7 cellular contexts compared by ENCODE assay signal in the genomic region with DNA sequence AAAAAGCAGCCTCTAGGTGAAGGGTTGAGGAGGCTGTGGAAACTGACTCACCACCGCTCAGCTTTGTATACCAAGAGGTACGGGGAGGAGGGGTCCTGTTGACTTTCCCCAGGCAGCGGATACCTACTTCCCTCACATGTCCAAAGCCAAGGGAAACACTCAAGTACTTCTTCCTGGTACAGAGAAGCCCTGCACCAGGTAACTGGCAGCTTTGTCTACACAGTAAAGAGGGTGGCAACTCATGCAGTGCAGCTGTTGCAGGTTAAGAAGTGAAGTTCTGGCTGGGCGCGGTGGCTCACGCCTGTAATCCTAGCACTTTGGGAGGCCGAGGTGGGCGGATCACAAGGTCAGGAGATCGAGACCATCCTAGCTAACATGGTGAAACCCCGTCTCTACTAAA. TPM values are rescaled to one million over a fixed set of nuclear protein-coding genes. Genes with fewer than 3 reads are reported as not detected.
A peak's percentile ranks its signal among the peaks of the same experiment; 100 is the strongest.
DNase-seq lines count a peak whose midpoint lies in the region; ATAC-seq and TF ChIP-seq lines count a peak whose summit lies in the region.
"Not testable (repeated sequence)": the region's sequence is repeated elsewhere in the genome, so short reads cannot be mapped to it uniquely, and the experiment has no call there.

No MANE protein-coding gene starts in this region.

- peak overlapping the region; percentile 42; the same call in 1 of the 2 replicates for H3K4me2 ChIP-seq in PC-3 (ENCODE audit: low read length)
- H3K4me2 ChIP-seq in neuronal stem cell (ENCODE audit: insufficient read depth, low read length, poor library complexity, severe bottlenecking), result not testable (repeated sequence)

- not testable (repeated sequence) for H4K91ac ChIP-seq in neuronal stem cell (ENCODE audit: low read depth, low read length, poor library complexity)

- POLR2A ChIA-PET in PC-3 (lab: Charles Lee; ENCODE audit: unreplicated experiment), result not testable (repeated sequence)

- H3K79me1 ChIP-seq in neuronal stem cell (ENCODE audit: low read depth, low read length), result not testable (repeated sequence)

- not testable (repeated sequence) for H3K36me3 ChIP-seq in PC-3 (ENCODE audit: low read depth, low read length); neuronal stem cell (replicated peaks in 1 of 2; ENCODE audit: control insufficient read depth in 2 of 2, insufficient read depth in 2 of 2, low read length in 2 of 2)

- not testable (repeated sequence) for H3K4me3 ChIP-seq in PC-3 (ENCODE audit: low read length); neuronal stem cell (ENCODE audit: low read length in 2 of 2)

- H3K79me2 ChIP-seq in PC-3 (ENCODE audit: low read length), result not testable (repeated sequence)

- H3K9me2 ChIP-seq in PC-3 (replicated peaks; ENCODE audit: low read length), result not testable (repeated sequence)

- not testable (repeated sequence) for H3K23ac ChIP-seq in neuronal stem cell (ENCODE audit: low read depth, low read length, poor library complexity)

- H3K4me1 ChIP-seq in PC-3 (ENCODE audit: insufficient read depth, low read length), result peaks cover 31% of the 10 kb centered on the region
- not testable (repeated sequence) for H3K4me1 ChIP-seq in neuronal stem cell (ENCODE audit: control insufficient read depth in 2 of 2, insufficient read depth in 1 of 2, low read depth in 1 of 2, low read length in 2 of 2)

- not testable (repeated sequence) for H3K18ac ChIP-seq in neuronal stem cell (ENCODE audit: low read length)

- no CpG with 5 or more reads among the region's 10 CpGs for WGBS in neuronal stem cell (ENCODE audit: extremely low coverage in 2 of 2, insufficient read length in 2 of 2, insufficient replicate concordance in 1 of 2), 2 donors

- H3K27me3 ChIP-seq in PC-3 (ENCODE audit: low read length); neuronal stem cell (ENCODE audit: control insufficient read depth in 3 of 3, insufficient read depth in 3 of 3, low read depth in 1 of 3, low read length in 3 of 3): not testable (repeated sequence)

- not testable (repeated sequence) for H3K14ac ChIP-seq in neuronal stem cell (ENCODE audit: low read length)

- H4K20me1 ChIP-seq in PC-3 (ENCODE audit: low read length), result not testable (repeated sequence)

- 0 out of 2 replicates have a peak overlapping the region, but pooled peaks have one; percentile 28 for H3K27ac ChIP-seq in PC-3 (ENCODE audit: low read length)
- H3K27ac ChIP-seq in neuronal stem cell (replicated peaks; ENCODE audit: low read length), result not testable (repeated sequence)

- H2BK15ac ChIP-seq in neuronal stem cell (ENCODE audit: low read length), result not testable (repeated sequence)

- CTCF ChIA-PET in PC-3 (lab: Charles Lee), result not testable (repeated sequence)

- not testable (repeated sequence) for H3K9me3 ChIP-seq in PC-3 (ENCODE audit: low read length); neuronal stem cell (replicated peaks in 1 of 2; ENCODE audit: control insufficient read depth in 2 of 2, insufficient read depth in 1 of 2, low read depth in 1 of 2, low read length in 2 of 2)

- H3K4ac ChIP-seq in neuronal stem cell (ENCODE audit: low read length), result not testable (repeated sequence)

- H3F3A ChIP-seq in PC-3 (ENCODE audit: low read length, unreplicated experiment), result not testable (repeated sequence)

- DNase-seq in NCI-H1417 (lab: John Stamatoyannopoulos, UW), result peak in 2 of 3 experiments; percentile 54 to 67
- peak; percentile 2 for DNase-seq in NCI-H69 (lab: John Stamatoyannopoulos, UW)
- DNase-seq in PC-3, result peak; percentile 81
- DNase-seq in activated CD8-positive, alpha-beta memory T cell treated with anti-CD3 and anti-CD28 coated beads for 24 hours, result peak; percentile 37
- not testable (repeated sequence) for DNase-seq in left colon; neuronal stem cell (ENCODE audit: low spot score)
- peak; percentile 71 for DNase-seq in mesenteric fat pad (ENCODE audit: low spot score)

- H2AFZ ChIP-seq in PC-3 (ENCODE audit: low read length); neuronal stem cell (ENCODE audit: low read length): not testable (repeated sequence)

- not testable (repeated sequence) for H4K8ac ChIP-seq in neuronal stem cell (ENCODE audit: low read depth, low read length)

- not testable (repeated sequence) for H3K9ac ChIP-seq in PC-3 (ENCODE audit: low read length)
- H3K9ac ChIP-seq in neuronal stem cell (ENCODE audit: low read depth, low read length, poor library complexity), result peak overlapping the region; percentile 30

- not testable (repeated sequence) for H2BK120ac ChIP-seq in neuronal stem cell (ENCODE audit: low read depth, low read length)

- TF ChIP-seq CTCF in PC-3 (conservative IDR thresholded peaks at IDR 0.05; ENCODE audit: low read depth, low read length), result not testable (repeated sequence)

- ATAC-seq in PC-3 (peak; percentile 60), left colon (peak; percentile 54)

- BruUV-seq in PC-3 (replicated peaks; lab: Mats Ljungman, UMichigan), result not testable (repeated sequence)

- intact Hi-C loops in PC-3 (cut with micrococcal nuclease), result loop anchor here (10.0 kb wide), 1 partner anchor 196 kb away; no protein-coding TSS in a partner anchor
- intact Hi-C loops in left colon (cut with DNase I, micrococcal nuclease), result not testable (repeated sequence)

- not testable (repeated sequence) for H2AK5ac ChIP-seq in neuronal stem cell (ENCODE audit: low read depth, low read length)

- H2BK5ac ChIP-seq in neuronal stem cell (ENCODE audit: low read length), result not testable (repeated sequence)

- not testable (repeated sequence) for H2BK12ac ChIP-seq in neuronal stem cell (ENCODE audit: low read length)

RNA-seq across cellular contexts. Expression of a gene that starts 8.3 kb away (rescaled TPM):
- total RNA-seq in PC-3 (2014; rRNA removed) (11.7 and 16.3 TPM in 2 replicates), left colon (1 to 10 TPM; 1.3 to 2.7 TPM), mesenteric fat pad (20.4 TPM)
- polyA plus RNA-seq in neuronal stem cell (2013, experiment 1 of 2), result 0.07 TPM
- polyA plus RNA-seq in neuronal stem cell (2013, experiment 2 of 2), result 0.08 TPM
